In the genomic region with DNA sequence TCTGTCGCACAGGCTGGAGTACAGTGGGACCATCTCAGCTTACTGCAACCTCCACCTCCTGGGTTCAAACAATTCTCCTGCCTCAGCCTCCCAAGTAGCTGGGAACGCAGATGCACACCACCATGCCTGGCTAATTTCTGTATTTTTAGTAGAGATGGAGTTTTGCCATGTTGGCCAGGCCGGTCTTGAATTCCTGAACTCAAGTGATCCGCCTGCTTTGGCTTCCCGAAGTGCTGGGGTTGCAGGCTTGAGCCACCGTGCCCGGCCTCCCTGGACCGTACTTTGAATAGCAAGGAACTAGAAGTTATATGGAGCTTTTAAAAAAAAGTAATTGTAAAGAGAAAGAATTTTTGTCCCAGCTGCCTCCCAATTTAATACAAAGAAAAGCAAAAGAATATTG, we compare ENCODE assay signal across 37 cellular contexts. TPM values are rescaled to one million over a fixed set of nuclear protein-coding genes. Genes with fewer than 3 reads are reported as not detected.
"Had no signal": no experiment of that assay in that cellular context is flagged by ENCODE, and none has a peak within 500 bp of the region (broad histone marks: within the 10 kb centered on the region; RNA-seq: fewer than 3 reads in every experiment).

No MANE protein-coding gene starts in this region.

- H3K4me3 ChIP-seq: MG63 had no signal

- H3K27me3 ChIP-seq: MG63 had no signal

- DNase-seq: Karpas-422, Kasumi-1, MG63, MM.1S, MV-4-11, NCI-H1048, NCI-H1092, NCI-H1092 treated with DMSO at 0.1 percent for 48 hours, NCI-H1105, NCI-H1105 treated with DMSO at 0.1 percent for 48 hours, NCI-H1417, NCI-H1417 treated with DMSO at 0.1 percent for 48 hours, NCI-H1436, NCI-H1436 treated with DMSO at 0.1 percent for 48 hours, NCI-H146, NCI-H1694, NCI-H1694 treated with DMSO at 0.1 percent for 48 hours, NCI-H187, NCI-H187 treated with DMSO at 0.1 percent for 48 hours, NCI-H1930, NCI-H2029, NCI-H2029 treated with DMSO at 0.1 percent for 48 hours, NCI-H2081, NCI-H2081 treated with DMSO at 0.1 percent for 48 hours, NCI-H2107, NCI-H2171, NCI-H2171 treated with DMSO at 0.1 percent for 48 hours, NCI-H2227 treated with DMSO at 0.1 percent for 48 hours, NCI-H226, NCI-H345, NCI-H446, NCI-H446 treated with DMSO at 0.1 percent for 48 hours, NCI-H510A, NCI-H510A treated with DMSO at 0.1 percent for 48 hours had no signal

- H3K36me3 ChIP-seq: MG63 had no signal

RNA-seq across cellular contexts. Expression of a gene that starts 8.3 kb away (rescaled TPM):
- total RNA-seq: M059J, MCF 10A, NCI-H460 had no signal
